ENCODE assay signal across 1 cellular context in genomic region chr1:31422505-31423319, GRCh38.
TF ChIP-seq lines count a peak whose summit lies in the region.

No MANE protein-coding gene starts in this region.

TF ChIP-seq in HepG2, 621 proteins besides CTCF, POLR2A, EP300 and RAD21 (continued from another document and continues in another):
- TF ChIP-seq ZNF800 (CRISPR knock-in tag; IDR thresholded peaks at IDR 0.05): 0 out of 2 replicates have a peak, but pooled peaks have one; percentile 40
- TF ChIP-seq KAT2B (IDR thresholded peaks at IDR 0.05; ENCODE audit: borderline replicate concordance, low read depth, low read length): no peak
- TF ChIP-seq MXI1 (IDR thresholded peaks at IDR 0.05; ENCODE audit: borderline replicate concordance, low read depth, low read length): 0 out of 3 replicates have a peak, but pooled peaks have one; percentile 16
- no peak for TF ChIP-seq TBL1XR1 (IDR thresholded peaks at IDR 0.05; ENCODE audit: borderline replicate concordance, low read length, partially characterized antibody)
- no peak for TF ChIP-seq E2F2 (CRISPR knock-in tag; IDR thresholded peaks at IDR 0.05; ENCODE audit: borderline replicate concordance)
- TF ChIP-seq ETV5 (CRISPR knock-in tag; IDR thresholded peaks at IDR 0.05; ENCODE audit: borderline replicate concordance): peak; percentile 24; the same call in 1 of the 2 replicates
- no peak for TF ChIP-seq ZNF773 (CRISPR knock-in tag; IDR thresholded peaks at IDR 0.05; ENCODE audit: borderline replicate concordance)
- no peak; the same call in 1 of the 2 replicates for TF ChIP-seq CHD4 (IDR thresholded peaks at IDR 0.05; ENCODE audit: borderline replicate concordance, low read length)
- no peak for TF ChIP-seq AHDC1 (CRISPR knock-in tag; IDR thresholded peaks at IDR 0.05; ENCODE audit: borderline replicate concordance)
- TF ChIP-seq ZNF546 (CRISPR knock-in tag; conservative IDR thresholded peaks at IDR 0.05): no peak
- 0 out of 2 replicates have a peak, but pooled peaks have one; percentile 5 for TF ChIP-seq GFI1 (CRISPR knock-in tag; IDR thresholded peaks at IDR 0.05; ENCODE audit: borderline replicate concordance)
- no peak for TF ChIP-seq LRRFIP1 (CRISPR knock-in tag; conservative IDR thresholded peaks at IDR 0.05)
- no peak for TF ChIP-seq KLF6 (CRISPR knock-in tag; IDR thresholded peaks at IDR 0.05)
- TF ChIP-seq FOXP4 (CRISPR knock-in tag; IDR thresholded peaks at IDR 0.05): no peak
- TF ChIP-seq ZNF609 (CRISPR knock-in tag; IDR thresholded peaks at IDR 0.05; ENCODE audit: borderline replicate concordance): no peak
- TF ChIP-seq ZFX (CRISPR knock-in tag; IDR thresholded peaks at IDR 0.05; ENCODE audit: low read depth): peak; percentile 73; the same call in 1 of the 2 replicates
- TF ChIP-seq CCDC6 (CRISPR knock-in tag; IDR thresholded peaks at IDR 0.05): no peak
- no peak for TF ChIP-seq ZNF777 (CRISPR knock-in tag; IDR thresholded peaks at IDR 0.05)
- no peak for TF ChIP-seq RORA (CRISPR knock-in tag; IDR thresholded peaks at IDR 0.05)
- peak; percentile 74; the same call in 1 of the 2 replicates for TF ChIP-seq SALL1 (CRISPR knock-in tag; IDR thresholded peaks at IDR 0.05)
- TF ChIP-seq ZNF75D (CRISPR knock-in tag; IDR thresholded peaks at IDR 0.05; ENCODE audit: borderline replicate concordance): no peak
- 0 out of 2 replicates have a peak, but pooled peaks have one; percentile 19 for TF ChIP-seq DRAP1 (CRISPR knock-in tag; IDR thresholded peaks at IDR 0.05)
- TF ChIP-seq PAWR (CRISPR knock-in tag; IDR thresholded peaks at IDR 0.05; ENCODE audit: borderline replicate concordance): no peak
- no peak for TF ChIP-seq NR0B2 (CRISPR knock-in tag; IDR thresholded peaks at IDR 0.05)
- TF ChIP-seq HMG20A (CRISPR knock-in tag; IDR thresholded peaks at IDR 0.05; ENCODE audit: borderline replicate concordance): no peak; the same call in 1 of the 2 replicates
- TF ChIP-seq GTF3A (CRISPR knock-in tag; conservative IDR thresholded peaks at IDR 0.05): no peak
- no peak for TF ChIP-seq ARNT (IDR thresholded peaks at IDR 0.05)
- peak; percentile 85 for TF ChIP-seq FOSL2 (CRISPR knock-in tag; IDR thresholded peaks at IDR 0.05)
- TF ChIP-seq NFYB (CRISPR knock-in tag; IDR thresholded peaks at IDR 0.05): no peak
- TF ChIP-seq GABPB1 (CRISPR knock-in tag; IDR thresholded peaks at IDR 0.05): no peak; the same call in 1 of the 2 replicates
- no peak for TF ChIP-seq ATF3 (CRISPR knock-in tag; IDR thresholded peaks at IDR 0.05)
- TF ChIP-seq FOXK2 (IDR thresholded peaks at IDR 0.05): no peak
- no peak for TF ChIP-seq ZNF160 (CRISPR knock-in tag; IDR thresholded peaks at IDR 0.05)
- no peak for TF ChIP-seq NFIB (CRISPR knock-in tag; IDR thresholded peaks at IDR 0.05; ENCODE audit: borderline replicate concordance)
- TF ChIP-seq DNMT1 (CRISPR knock-in tag; IDR thresholded peaks at IDR 0.05): no peak
- no peak for TF ChIP-seq SMAD9 (CRISPR knock-in tag; IDR thresholded peaks at IDR 0.05)
- TF ChIP-seq JUNB (CRISPR knock-in tag; IDR thresholded peaks at IDR 0.05; ENCODE audit: borderline replicate concordance): no peak
